8 cellular contexts compared by ENCODE assay signal in the genomic region with DNA sequence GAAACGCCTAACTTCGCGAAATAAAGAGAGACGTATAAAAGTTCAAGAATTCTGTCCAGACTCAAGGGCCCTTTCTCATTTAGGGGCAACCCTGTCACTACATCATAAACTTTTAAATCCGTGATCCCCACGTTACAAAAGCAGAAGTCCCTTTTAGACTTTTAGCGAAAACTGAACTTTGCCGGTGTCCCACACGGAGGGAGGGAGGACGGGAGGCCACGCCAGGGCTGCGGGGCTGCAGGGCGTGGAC. TPM values are rescaled to one million over a fixed set of nuclear protein-coding genes. Genes with fewer than 3 reads are reported as not detected.
DNase-seq lines count a peak whose midpoint lies in the region; ATAC-seq and TF ChIP-seq lines count a peak whose summit lies in the region.

No MANE protein-coding gene starts in this region.

- peak overlapping the region; percentile 79 for H3K4me3 Mint-ChIP-seq in MCF 10A (ENCODE audit: unreplicated experiment)
- H3K4me3 Mint-ChIP-seq in naive B cell, result peak overlapping the region; percentile 80 to 90 (median 86)

- H3K36me3 Mint-ChIP-seq in MCF 10A (ENCODE audit: insufficient read depth, unreplicated experiment) (peaks cover 12% of the 10 kb centered on the region), naive B cell (no peaks in the 10 kb centered on the region)

- no peak for TF ChIP-seq CTCF in MCF 10A (IDR thresholded peaks at IDR 0.05; ENCODE audit: unreplicated experiment)

- no peak for DNase-seq in Jurkat, Clone E6-1 (ENCODE audit: low read depth, low spot score)
- DNase-seq in MCF 10A (ENCODE audit: unreplicated experiment) (no peak), naive B cell (no peak), putamen (ENCODE audit: low spot score) (no peak), NCI-H1417 treated with DMSO at 0.1 percent for 48 hours (lab: John Stamatoyannopoulos, UW) (no peak), T-helper 9 cell (no peak)

- no peaks in the 10 kb centered on the region for H3K9me3 Mint-ChIP-seq in MCF 10A (ENCODE audit: unreplicated experiment)
- H3K9me3 Mint-ChIP-seq in naive B cell, result peaks cover 0 to 4% (median 0%) of the 10 kb centered on the region in 7 donors

- CTCF ChIA-PET in MCF 10A (lab: Yijun Ruan, JAX), result interaction anchor here (0.9 to 6.7 kb wide), 3 partner anchors 20 to 59 kb away, joined by 3 to 32 read pairs (median 3); no protein-coding TSS in a partner anchor

- H3K27me3 Mint-ChIP-seq in MCF 10A (ENCODE audit: insufficient read depth, unreplicated experiment) (no peaks in the 10 kb centered on the region), naive B cell (peaks cover 42 to 58% (median 57%) of the 10 kb centered on the region in 3 donors)

- peaks cover 34% of the 10 kb centered on the region for H3K4me1 Mint-ChIP-seq in MCF 10A (ENCODE audit: insufficient read depth, unreplicated experiment)
- H3K4me1 Mint-ChIP-seq in naive B cell, result peaks cover 18 to 34% (median 27%) of the 10 kb centered on the region in 3 donors

- H3K27ac Mint-ChIP-seq in MCF 10A (ENCODE audit: low read depth, unreplicated experiment) (peak overlapping the region; percentile 66), naive B cell (no peak overlapping the region)

- POLR2A ChIA-PET in MCF 10A (lab: Yijun Ruan, JAX), result interaction anchor here (0.6 kb wide), 1 partner anchor 23 kb away, joined by 3 read pairs; no protein-coding TSS in a partner anchor

- TF ChIP-seq POLR2A in GM18505 (IDR thresholded peaks at IDR 0.05; ENCODE audit: borderline replicate concordance, extremely low read depth, insufficient read depth, insufficient read length), result no peak

- peak overlapping the region; percentile 71 for H3K4me3 ChIP-seq in Jurkat, Clone E6-1 (ENCODE audit: low read length)

- peak; percentile 20 for ATAC-seq in GM18505 (IDR thresholded peaks at IDR 0.05; ENCODE audit: unreplicated experiment)
- peak; percentile 44 to 58 for ATAC-seq in naive B cell (ENCODE audit: low read depth in 2 of 2)
- ATAC-seq in GM18511 (IDR thresholded peaks at IDR 0.05; ENCODE audit: unreplicated experiment), result no peak

- intact Hi-C loops in MCF 10A (cut with micrococcal nuclease), result loop anchor here (5.0 kb wide), 2 partner anchors 42 to 57 kb away; no protein-coding TSS in a partner anchor

- BruUV-seq in MCF 10A (replicated peaks; lab: Mats Ljungman, UMichigan), result no TSS peak

RNA-seq across cellular contexts. Expression of gene F2R, which starts 0.5 kb away (rescaled TPM):
- 15.4 TPM for polyA plus RNA-seq in Jurkat, Clone E6-1 (2012; ENCODE audit: insufficient read depth, insufficient read length)
- 17.3 and 17.6 TPM in 2 replicates for total RNA-seq in MCF 10A (2022)
- under 1 TPM in 5 of 6 donors, not detected in 1; 0.08 to 0.61 (median 0.27) TPM for polyA plus RNA-seq in naive B cell (ENCODE audit: low read depth in 6 of 6)
